ENCODE assay signal across 1 cellular context in genomic region chr2:127388423-127389164, GRCh38.
A peak's percentile ranks its signal among the peaks of the same experiment; 100 is the strongest.
TF ChIP-seq lines count a peak whose summit lies in the region.

No MANE protein-coding gene starts in this region.

TF ChIP-seq in K562, 482 proteins besides CTCF, POLR2A, EP300 and RAD21 (continued from another document and continues in another):
- TF ChIP-seq E2F8 (IDR thresholded peaks at IDR 0.05; ENCODE audit: low read depth, partially characterized antibody) (no peak), CEBPG (CRISPR knock-in tag; IDR thresholded peaks at IDR 0.05) (no peak), CEBPG (tag; conservative IDR thresholded peaks at IDR 0.05 in 1 of 2, IDR thresholded peaks at IDR 0.05 in 1 of 2) (no peak; a peak in 1 of 4 replicates), MAX (CRISPR knock-in tag; IDR thresholded peaks at IDR 0.05) (no peak), BRD4 (IDR thresholded peaks at IDR 0.05) (no peak), ZNF174 (CRISPR knock-in tag; IDR thresholded peaks at IDR 0.05) (no peak), ARID2 (IDR thresholded peaks at IDR 0.05) (no peak), IFI16 (CRISPR knock-in tag; IDR thresholded peaks at IDR 0.05) (no peak), PURB (CRISPR knock-in tag; IDR thresholded peaks at IDR 0.05; ENCODE audit: low read depth) (no peak), TBL1XR1 (IDR thresholded peaks at IDR 0.05; ENCODE audit: low read length in 2 of 2) (no peak), PRDM10 (IDR thresholded peaks at IDR 0.05; ENCODE audit: partially characterized antibody) (peak; percentile 51), MEIS2 (IDR thresholded peaks at IDR 0.05; ENCODE audit: partially characterized antibody) (no peak), FOXJ3 (CRISPR knock-in tag; IDR thresholded peaks at IDR 0.05) (no peak), SMARCA4 (IDR thresholded peaks at IDR 0.05) (0 out of 2 replicates have a peak, but pooled peaks have one; percentile 8), SAFB2 (IDR thresholded peaks at IDR 0.05; ENCODE audit: borderline replicate concordance, low read depth, low read length, severe bottlenecking) (no peak), KLF16 (IDR thresholded peaks at IDR 0.05) (no peak), BCLAF1 (IDR thresholded peaks at IDR 0.05; ENCODE audit: borderline replicate concordance in 1 of 2, control insufficient read depth in 1 of 2, low read depth in 2 of 2, low read length in 1 of 2) (no peak), SMAD4 (CRISPR knock-in tag; conservative IDR thresholded peaks at IDR 0.05) (no peak), ZNF277 (CRISPR knock-in tag; IDR thresholded peaks at IDR 0.05; ENCODE audit: borderline replicate concordance) (no peak), ZNF639 (CRISPR knock-in tag; conservative IDR thresholded peaks at IDR 0.05 in 1 of 2, IDR thresholded peaks at IDR 0.05 in 1 of 2) (no peak), IRF2 (CRISPR knock-in tag; IDR thresholded peaks at IDR 0.05) (no peak), ARID4B (CRISPR knock-in tag; IDR thresholded peaks at IDR 0.05) (no peak), SIX5 (IDR thresholded peaks at IDR 0.05; ENCODE audit: borderline replicate concordance in 1 of 2, insufficient read depth in 1 of 2, low read depth in 1 of 2, low read length in 2 of 2) (no peak), PCBP2 (IDR thresholded peaks at IDR 0.05; ENCODE audit: low read depth, low read length, poor library complexity, severe bottlenecking) (no peak), USF1 (CRISPR knock-in tag; IDR thresholded peaks at IDR 0.05) (no peak), MYNN (IDR thresholded peaks at IDR 0.05) (0 out of 2 replicates have a peak, but pooled peaks have one; percentile 10), MYNN (CRISPR knock-in tag; IDR thresholded peaks at IDR 0.05) (no peak), GTF3C2 (IDR thresholded peaks at IDR 0.05; ENCODE audit: borderline replicate concordance, extremely low read depth, insufficient read length) (no peak), ARID3A (IDR thresholded peaks at IDR 0.05; ENCODE audit: borderline replicate concordance, low read depth, low read length) (no peak), ZNF232 (CRISPR knock-in tag; IDR thresholded peaks at IDR 0.05) (no peak), RBM17 (IDR thresholded peaks at IDR 0.05; ENCODE audit: borderline replicate concordance, low read depth, low read length) (no peak), HDGF (IDR thresholded peaks at IDR 0.05) (0 out of 2 replicates have a peak, but pooled peaks have one; percentile 55), GATAD2A (IDR thresholded peaks at IDR 0.05) (no peak), ZNF436 (CRISPR knock-in tag; IDR thresholded peaks at IDR 0.05) (no peak), TCF15 (CRISPR knock-in tag; IDR thresholded peaks at IDR 0.05) (no peak)
